In the genomic region with DNA sequence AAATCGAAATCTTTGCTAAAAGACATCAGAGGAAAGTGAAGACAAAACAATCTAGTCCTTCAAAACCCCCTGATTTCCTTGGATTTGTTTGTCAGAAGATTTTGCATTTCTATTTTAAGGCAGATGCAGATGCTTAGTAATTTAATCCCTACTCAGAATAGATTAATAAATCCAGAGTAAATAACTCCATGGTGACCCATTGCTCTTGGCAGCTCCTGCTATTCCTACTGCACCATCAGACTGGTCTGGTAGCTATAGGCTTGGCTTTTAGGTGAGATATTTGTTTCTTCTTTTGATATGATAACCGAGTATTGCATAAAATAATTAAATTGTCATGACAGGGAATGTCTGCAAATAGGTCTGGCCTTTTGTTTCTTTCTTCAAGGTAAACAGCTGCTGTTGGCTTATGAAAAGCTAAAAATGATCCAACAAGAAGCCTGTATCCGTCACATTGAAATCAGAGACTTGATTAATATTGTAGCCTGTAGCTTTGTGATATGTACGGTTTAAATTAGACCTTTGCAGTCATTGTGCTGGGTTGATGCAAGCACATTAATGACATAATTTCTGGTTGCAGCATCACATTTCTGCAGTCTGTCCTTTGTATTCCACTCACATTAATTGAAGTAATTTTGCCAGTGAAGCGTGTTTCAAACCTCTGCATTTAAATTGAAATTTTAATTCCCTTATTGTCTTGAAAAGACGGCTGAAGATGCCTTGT, we compare ENCODE assay signal across 30 cellular contexts. TPM values are rescaled to one million over a fixed set of nuclear protein-coding genes. Genes with fewer than 3 reads are reported as not detected.
A peak's percentile ranks its signal among the peaks of the same experiment; 100 is the strongest.
DNase-seq lines count a peak whose midpoint lies in the region; ATAC-seq and TF ChIP-seq lines count a peak whose summit lies in the region.
"Had no signal": no experiment of that assay in that cellular context is flagged by ENCODE, and none has a peak within 500 bp of the region (broad histone marks: within the 10 kb centered on the region; RNA-seq: fewer than 3 reads in every experiment).

No MANE protein-coding gene starts in this region.

- no peak for TF ChIP-seq CTCF in neural cell (IDR thresholded peaks at IDR 0.05; ENCODE audit: poor library complexity, severe bottlenecking)
- TF ChIP-seq CTCF in heart right ventricle (IDR thresholded peaks at IDR 0.05), result no peak

- peaks cover 35% of the 10 kb centered on the region for H3K36me3 Mint-ChIP-seq in stimulated activated effector memory CD8-positive, alpha-beta T cell treated with anti-CD3 and anti-CD28 coated beads, Interleukin-12 subunit alpha, Interleukin-12 subunit beta, amount 100 ng/mL, for 72 hours

- H3K9me3 Mint-ChIP-seq in stimulated activated effector memory CD8-positive, alpha-beta T cell treated with anti-CD3 and anti-CD28 coated beads, Interleukin-12 subunit alpha, Interleukin-12 subunit beta, amount 100 ng/mL, for 72 hours, result no peaks in the 10 kb centered on the region
- H3K9me3 Mint-ChIP-seq: activated CD4-positive, alpha-beta memory T cell treated with anti-CD3 and anti-CD28 coated beads, Interleukin-2, amount 10 ng/mL, durations not matched to agents 7 days and 5 days; activated naive CD4-positive, alpha-beta T cell treated with anti-CD3 and anti-CD28 coated beads, Interleukin-2, amount 50 U/mL, for 24 hours; activated T-helper 17 cell treated with anti-CD3 and anti-CD28 coated beads, Interleukin-2, amount 50 U/mL, for 72 hours; CD14-positive monocyte; naive thymus-derived CD4-positive, alpha-beta T cell had no signal

- H3K27me3 ChIP-seq in neural cell (ENCODE audit: insufficient read depth, low read depth, low read length), result no peaks in the 10 kb centered on the region
- no peaks in the 10 kb centered on the region for H3K27me3 ChIP-seq in heart right ventricle
- H3K27me3 ChIP-seq: esophagus squamous epithelium, foreskin keratinocyte, Peyer's patch, sigmoid colon, tibial artery, vagina had no signal

- intact Hi-C loops in heart right ventricle (cut with DNase I), result no loop called here

- peaks cover 7% of the 10 kb centered on the region for H3F3A ChIP-seq in neural cell (ENCODE audit: insufficient read depth, low read length, poor library complexity, severe bottlenecking)

- no peak overlapping the region for H3K27ac ChIP-seq in neural cell (ENCODE audit: low read length)
- no peak overlapping the region for H3K27ac ChIP-seq in heart right ventricle
- H3K27ac ChIP-seq: esophagus squamous epithelium, foreskin keratinocyte, Peyer's patch, sigmoid colon, tibial artery, vagina had no signal

- H4K20me1 ChIP-seq in neural cell (ENCODE audit: insufficient read depth), result no peaks in the 10 kb centered on the region

- H3K9ac ChIP-seq in neural cell (ENCODE audit: low read length), result no peak overlapping the region

- no peak overlapping the region for H3K27ac Mint-ChIP-seq in stimulated activated effector memory CD8-positive, alpha-beta T cell treated with anti-CD3 and anti-CD28 coated beads, Interleukin-12 subunit alpha, Interleukin-12 subunit beta, amount 100 ng/mL, for 72 hours
- H3K27ac Mint-ChIP-seq: activated CD4-positive, alpha-beta memory T cell treated with anti-CD3 and anti-CD28 coated beads, Interleukin-2, amount 10 ng/mL, durations not matched to agents 7 days and 5 days; activated naive CD4-positive, alpha-beta T cell treated with anti-CD3 and anti-CD28 coated beads, Interleukin-2, amount 50 U/mL, for 24 hours; CD14-positive monocyte; naive thymus-derived CD4-positive, alpha-beta T cell; progenitor cell of endocrine pancreas had no signal

- no peak overlapping the region for H3K4me2 ChIP-seq in neural cell (ENCODE audit: low read length)

- peaks cover 0 to 23% (median 7%) of the 10 kb centered on the region in 9 donors for H3K4me1 ChIP-seq in heart right ventricle
- H3K4me1 ChIP-seq: foreskin keratinocyte, Peyer's patch, tibial artery, vagina had no signal

- peak overlapping the region; percentile 8 for H3K4me3 ChIP-seq in neural cell (ENCODE audit: low read length)
- H3K4me3 ChIP-seq in heart right ventricle, result no peak overlapping the region
- H3K4me3 ChIP-seq: esophagus squamous epithelium, Peyer's patch, sigmoid colon, tibial artery, vagina had no signal

- no peak overlapping the region for H3K4me3 Mint-ChIP-seq in stimulated activated effector memory CD8-positive, alpha-beta T cell treated with anti-CD3 and anti-CD28 coated beads, Interleukin-12 subunit alpha, Interleukin-12 subunit beta, amount 100 ng/mL, for 72 hours
- H3K4me3 Mint-ChIP-seq: activated CD4-positive, alpha-beta memory T cell treated with anti-CD3 and anti-CD28 coated beads, Interleukin-2, amount 10 ng/mL, durations not matched to agents 7 days and 5 days; activated naive CD4-positive, alpha-beta T cell treated with anti-CD3 and anti-CD28 coated beads, Interleukin-2, amount 50 U/mL, for 24 hours; activated T-helper 17 cell treated with anti-CD3 and anti-CD28 coated beads, Interleukin-2, amount 50 U/mL, for 72 hours; CD14-positive monocyte; naive thymus-derived CD4-positive, alpha-beta T cell had no signal

- H3K4me1 Mint-ChIP-seq in stimulated activated effector memory CD8-positive, alpha-beta T cell treated with anti-CD3 and anti-CD28 coated beads, Interleukin-12 subunit alpha, Interleukin-12 subunit beta, amount 100 ng/mL, for 72 hours, result peaks cover 13% of the 10 kb centered on the region
- H3K4me1 Mint-ChIP-seq: CD14-positive monocyte had no signal

- H3K79me2 ChIP-seq in neural cell (replicated peaks; ENCODE audit: insufficient read depth, low read length), result no peaks in the 10 kb centered on the region

- H3K9me2 ChIP-seq in neural cell (ENCODE audit: insufficient read depth, low read length), result no peaks in the 10 kb centered on the region

- H3K36me3 ChIP-seq in neural cell (ENCODE audit: insufficient read depth, low read length) (no peaks in the 10 kb centered on the region), heart right ventricle (peaks cover 0 to 38% (median 10%) of the 10 kb centered on the region in 9 donors)

- peaks cover 3% of the 10 kb centered on the region for H3K9me3 ChIP-seq in neural cell (ENCODE audit: low read length)
- no peaks in the 10 kb centered on the region for H3K9me3 ChIP-seq in heart right ventricle
- H3K9me3 ChIP-seq: esophagus squamous epithelium, Peyer's patch, sigmoid colon, tibial artery, vagina had no signal

- DNase-seq in DMS79 treated with DMSO at 0.1 percent for 48 hours (lab: John Stamatoyannopoulos, UW), result peak; percentile 23
- no peak for DNase-seq in DMS79 (lab: John Stamatoyannopoulos, UW)
- DNase-seq in NCI-H1417 treated with DMSO at 0.1 percent for 48 hours (lab: John Stamatoyannopoulos, UW), result peak; percentile 37
- DNase-seq in NCI-H82 treated with DMSO at 0.1 percent for 48 hours (lab: John Stamatoyannopoulos, UW; ENCODE audit: unreplicated experiment), result peak; percentile 49
- no peak for DNase-seq in heart right ventricle
- DNase-seq in stimulated activated effector memory CD8-positive, alpha-beta T cell treated with anti-CD3 and anti-CD28 coated beads, Interleukin-12 subunit alpha, Interleukin-12 subunit beta, amount 100 ng/mL, for 72 hours (ENCODE audit: low spot score in 2 of 2), result no peak
- DNase-seq: activated CD4-positive, alpha-beta memory T cell treated with anti-CD3 and anti-CD28 coated beads, Interleukin-2, amount 10 ng/mL, durations not matched to agents 7 days and 5 days; activated CD4-positive, alpha-beta T cell treated with anti-CD3 and anti-CD28 coated beads for 1 hour; activated CD8-positive, alpha-beta memory T cell treated with anti-CD3 and anti-CD28 coated beads, Interleukin-2, amount 50 U/mL, for 48 hours; amniotic stem cell; esophagus squamous epithelium; foreskin keratinocyte; IMR-90; naive thymus-derived CD4-positive, alpha-beta T cell; NCI-H2107; NCI-H510A treated with DMSO at 0.1 percent for 48 hours; nucleus accumbens; Peyer's patch; SHP77; sigmoid colon; stimulated activated CD4-positive, alpha-beta T cell treated with anti-CD3 and anti-CD28 coated beads, Interleukin-4, amount 100 ng/mL, for 24 hours; SW 1271; tibial artery had no signal

- H2AFZ ChIP-seq in neural cell (ENCODE audit: low read depth, low read length), result no peak overlapping the region

- ATAC-seq in GM19035 (IDR thresholded peaks at IDR 0.05; ENCODE audit: unreplicated experiment) (no peak), heart right ventricle (no peak)
- ATAC-seq in stimulated activated effector memory CD8-positive, alpha-beta T cell treated with anti-CD3 and anti-CD28 coated beads, Interleukin-12 subunit alpha, Interleukin-12 subunit beta, amount 100 ng/mL, for 72 hours, result no peak
- ATAC-seq: activated T-helper 17 cell treated with anti-CD3 and anti-CD28 coated beads, Interleukin-2, amount 50 U/mL, for 72 hours; foreskin keratinocyte; naive thymus-derived CD4-positive, alpha-beta T cell had no signal

- TF ChIP-seq EP300 in neural cell (conservative IDR thresholded peaks at IDR 0.05; ENCODE audit: poor library complexity, severe bottlenecking), result no peak

- WGBS in heart right ventricle, 2 donors, result 88 to 89% methylated on average over 6 of the region's 6 CpGs

- no peak for TF ChIP-seq RAD21 in neural cell (conservative IDR thresholded peaks at IDR 0.05)

TF ChIP-seq in neural cell, 6 proteins besides CTCF, POLR2A, EP300 and RAD21 (continues in another document):
- TF ChIP-seq POLR2AphosphoS5 (IDR thresholded peaks at IDR 0.05) (no peak), EZH2 (IDR thresholded peaks at IDR 0.05; ENCODE audit: borderline replicate concordance, insufficient read depth, low read length, poor library complexity, severe bottlenecking) (no peak), MXI1 (conservative IDR thresholded peaks at IDR 0.05; ENCODE audit: poor library complexity, severe bottlenecking) (no peak), TAF1 (IDR thresholded peaks at IDR 0.05; ENCODE audit: low read depth) (no peak)

RNA-seq across cellular contexts. Expression of gene EXOC4, which starts 40.7 kb away (rescaled TPM):
- polyA plus RNA-seq in neural cell (36.5 and 42.1 TPM in 2 replicates), heart right ventricle (10 to 100 TPM in 1 of 2 donors, 1 to 10 TPM in 1; 7.5 to 10.9 TPM)
- 139 and 174 TPM in 2 replicates for polyA minus RNA-seq in neural cell
- 10 to 100 TPM; 26.2 to 41.7 (median 35.5) TPM for total RNA-seq in heart right ventricle

Comparison
In these comparisons a context has a peak if more than half of its experiments do, and no peak if none do; other contexts are left out.
1. DNase-seq: peak in DMS79 treated with DMSO at 0.1 percent for 48 hours (single experiment), NCI-H1417 treated with DMSO at 0.1 percent for 48 hours (single experiment) and NCI-H82 treated with DMSO at 0.1 percent for 48 hours (single experiment); none in DMS79 (single experiment), heart right ventricle (0 of 2) and stimulated activated effector memory CD8-positive, alpha-beta T cell treated with anti-CD3 and anti-CD28 coated beads, Interleukin-12 subunit alpha, Interleukin-12 subunit beta, amount 100 ng/mL, for 72 hours (0 of 2).